In the genomic region with DNA sequence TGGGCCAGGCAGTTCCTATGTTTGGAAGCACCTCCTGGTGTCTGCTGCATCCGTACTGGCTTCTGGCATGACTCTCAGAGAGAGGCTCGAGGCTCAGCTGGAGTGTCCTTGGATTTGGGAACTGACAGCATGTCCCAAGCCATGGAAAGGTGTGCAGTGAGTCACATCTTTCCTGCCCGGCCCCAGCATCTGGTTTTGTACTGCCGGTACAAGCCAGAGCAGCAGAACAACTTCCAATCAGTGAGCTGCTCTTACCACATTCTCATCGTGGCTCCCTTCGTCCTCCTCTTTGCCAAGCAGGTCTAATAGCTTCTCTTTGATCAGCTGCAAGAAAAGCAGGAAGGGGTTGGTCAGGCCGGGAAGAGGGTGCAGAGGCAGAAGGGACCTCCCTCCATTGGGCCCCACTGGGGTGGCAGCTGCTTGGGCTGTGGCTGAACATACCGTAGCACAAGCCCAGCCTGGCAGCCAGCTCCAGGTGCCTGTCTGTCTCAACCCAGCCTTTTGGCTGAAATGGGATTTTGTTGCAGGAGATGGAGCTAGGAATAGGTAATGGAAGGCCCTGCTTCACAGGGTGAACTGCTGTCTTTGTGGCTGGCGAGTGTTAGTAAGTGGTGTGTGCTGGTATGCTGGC, we compare ENCODE assay signal across 23 cellular contexts. TPM values are rescaled to one million over a fixed set of nuclear protein-coding genes. Genes with fewer than 3 reads are reported as not detected.
DNase-seq lines count a peak whose midpoint lies in the region; TF ChIP-seq lines count a peak whose summit lies in the region.
"Had no signal": no experiment of that assay in that cellular context is flagged by ENCODE, and none has a peak within 500 bp of the region (broad histone marks: within the 10 kb centered on the region; RNA-seq: fewer than 3 reads in every experiment).

No MANE protein-coding gene starts in this region.

- H3K4me3 ChIP-seq in BLaER1 treated with 17β-estradiol and CSF1 and Interleukin-3, amounts not matched to agents 10 nM and 100 nM: no peak overlapping the region
- H3K4me3 ChIP-seq in epithelial cell of esophagus (ENCODE audit: low read length) (no peak overlapping the region), neural progenitor cell (no peak overlapping the region)
- H3K4me3 ChIP-seq: A549, GM23338 had no signal

- CTCF ChIA-PET in RWPE1 (lab: Yijun Ruan, JAX): interaction anchor here (0.5 to 1.1 kb wide), 5 partner anchors 11 to 1637 kb away, joined by 3 read pairs; no protein-coding TSS in a partner anchor

- no peaks in the 10 kb centered on the region for H3K79me2 ChIP-seq in neural progenitor cell (ENCODE audit: low read depth)

- no peak overlapping the region for H3K4me3 Mint-ChIP-seq in neural progenitor cell
- H3K4me3 Mint-ChIP-seq: B cell; CD4-positive, CD25-positive, alpha-beta regulatory T cell; GM23338; IgD-negative memory B cell had no signal

- DNase-seq in RWPE1 (ENCODE audit: low spot score): no peak
- DNase-seq in epithelial cell of esophagus (ENCODE audit: low read depth): peak; percentile 77
- DNase-seq in neural progenitor cell (ENCODE audit: low spot score): no peak
- DNase-seq in nucleus accumbens (lab: John Stamatoyannopoulos, UW): no peak
- no peak for DNase-seq in SHP77 (lab: John Stamatoyannopoulos, UW)
- DNase-seq in activated gamma-delta T cell (lab: John Stamatoyannopoulos, UW): no peak
- DNase-seq in NCI-H2081 (lab: John Stamatoyannopoulos, UW): no peak
- DNase-seq: CD4-positive, CD25-positive, alpha-beta regulatory T cell; COR-L47; DMS153; MV-4-11; NCI-H1105 treated with DMSO at 0.1 percent for 48 hours; NCI-H2081 treated with DMSO at 0.1 percent for 48 hours; NCI-H2171 treated with DMSO at 0.1 percent for 48 hours; NCI-H526; OCI-M1; Right ventricle myocardium superior had no signal

- no peak for TF ChIP-seq CTCF in RWPE1 (conservative IDR thresholded peaks at IDR 0.05; ENCODE audit: low read depth)
- no peak for TF ChIP-seq CTCF in epithelial cell of esophagus (IDR thresholded peaks at IDR 0.05; ENCODE audit: insufficient read depth, low read depth, low read length, missing control alignments)
- no peak for TF ChIP-seq CTCF in neural progenitor cell (IDR thresholded peaks at IDR 0.05)

- no peak overlapping the region for H3K27ac ChIP-seq in BLaER1 treated with 17β-estradiol and CSF1 and Interleukin-3, amounts not matched to agents 10 nM and 100 nM
- H3K27ac ChIP-seq in RWPE1 (peak overlapping the region; percentile 18; the same call in 1 of the 2 replicates), neural progenitor cell (no peak overlapping the region)

- no peaks in the 10 kb centered on the region for H3K9me3 ChIP-seq in BLaER1 treated with 17β-estradiol and CSF1 and Interleukin-3, amounts not matched to agents 10 nM and 100 nM (replicated peaks in 1 of 11)
- H3K9me3 ChIP-seq in neural progenitor cell (ENCODE audit: low read depth): no peaks in the 10 kb centered on the region
- H3K9me3 ChIP-seq: A549 had no signal

- peak overlapping the region in 6 of 11 experiments; percentile 7 to 37 (median 26); a peak in 10 of 22 replicates for H3K4me2 ChIP-seq in BLaER1 treated with 17β-estradiol and CSF1 and Interleukin-3, amounts not matched to agents 10 nM and 100 nM
- no peak overlapping the region for H3K4me2 ChIP-seq in neural progenitor cell
- H3K4me2 ChIP-seq: GM23338 had no signal

- H3K4me1 ChIP-seq in BLaER1 treated with 17β-estradiol and CSF1 and Interleukin-3, amounts not matched to agents 10 nM and 100 nM: peaks cover 0 to 14% (median 10%) of the 10 kb centered on the region in 10 experiments; a peak in 11 of 20 replicates
- no peaks in the 10 kb centered on the region for H3K4me1 ChIP-seq in neural progenitor cell

- H4K20me1 ChIP-seq in BLaER1 treated with 17β-estradiol and CSF1 and Interleukin-3, amounts not matched to agents 10 nM and 100 nM: no peaks in the 10 kb centered on the region; a peak in 1 of 22 replicates
- no peaks in the 10 kb centered on the region for H4K20me1 ChIP-seq in neural progenitor cell (ENCODE audit: low read depth)

- no peaks in the 10 kb centered on the region for H3K36me3 ChIP-seq in BLaER1 treated with 17β-estradiol and CSF1 and Interleukin-3, amounts not matched to agents 10 nM and 100 nM
- H3K36me3 ChIP-seq in neural progenitor cell: no peaks in the 10 kb centered on the region

- H3K9me3 Mint-ChIP-seq in neural progenitor cell: no peaks in the 10 kb centered on the region
- H3K9me3 Mint-ChIP-seq: CD4-positive, CD25-positive, alpha-beta regulatory T cell; GM23338; IgD-negative memory B cell had no signal

- peak overlapping the region; percentile 63 for H3K27ac Mint-ChIP-seq in neural progenitor cell
- H3K27ac Mint-ChIP-seq: B cell; CD4-positive, CD25-positive, alpha-beta regulatory T cell; GM23338; IgD-negative memory B cell had no signal

- H2AFZ ChIP-seq in neural progenitor cell (replicated peaks): no peak overlapping the region
- H2AFZ ChIP-seq: GM23338 had no signal

- H3F3A ChIP-seq in neural progenitor cell (ENCODE audit: low read depth): no peaks in the 10 kb centered on the region

- peaks cover 16% of the 10 kb centered on the region for H3K4me1 Mint-ChIP-seq in neural progenitor cell
- H3K4me1 Mint-ChIP-seq: B cell; CD4-positive, CD25-positive, alpha-beta regulatory T cell; GM23338; IgD-negative memory B cell had no signal

- no peak overlapping the region for H3K9ac ChIP-seq in BLaER1 treated with 17β-estradiol and CSF1 and Interleukin-3, amounts not matched to agents 10 nM and 100 nM
- no peak overlapping the region for H3K9ac ChIP-seq in neural progenitor cell

- no peaks in the 10 kb centered on the region for H3K27me3 ChIP-seq in BLaER1 treated with 17β-estradiol and CSF1 and Interleukin-3, amounts not matched to agents 10 nM and 100 nM
- H3K27me3 ChIP-seq in neural progenitor cell: no peaks in the 10 kb centered on the region

- H3K36me3 Mint-ChIP-seq in neural progenitor cell: no peaks in the 10 kb centered on the region
- H3K36me3 Mint-ChIP-seq: CD4-positive, CD25-positive, alpha-beta regulatory T cell had no signal

- peaks cover 8% of the 10 kb centered on the region for H3K27me3 Mint-ChIP-seq in neural progenitor cell (ENCODE audit: insufficient read depth, low read depth)
- H3K27me3 Mint-ChIP-seq: CD4-positive, CD25-positive, alpha-beta regulatory T cell had no signal

- POLR2A ChIA-PET in RWPE1 (lab: Yijun Ruan, JAX; ENCODE audit: low non-redundant PET): no interaction called here

RNA-seq across cellular contexts. Expression of gene SPACA3, which starts 24.2 kb away (rescaled TPM):
- total RNA-seq in neural progenitor cell (ENCODE audit: low replicate concordance): not detected in 2 replicates
- total RNA-seq: B cell; CD4-positive, CD25-positive, alpha-beta regulatory T cell; G401; GM23338; Right ventricle myocardium superior had no signal
